8 cellular contexts compared by ENCODE assay signal in the genomic region with DNA sequence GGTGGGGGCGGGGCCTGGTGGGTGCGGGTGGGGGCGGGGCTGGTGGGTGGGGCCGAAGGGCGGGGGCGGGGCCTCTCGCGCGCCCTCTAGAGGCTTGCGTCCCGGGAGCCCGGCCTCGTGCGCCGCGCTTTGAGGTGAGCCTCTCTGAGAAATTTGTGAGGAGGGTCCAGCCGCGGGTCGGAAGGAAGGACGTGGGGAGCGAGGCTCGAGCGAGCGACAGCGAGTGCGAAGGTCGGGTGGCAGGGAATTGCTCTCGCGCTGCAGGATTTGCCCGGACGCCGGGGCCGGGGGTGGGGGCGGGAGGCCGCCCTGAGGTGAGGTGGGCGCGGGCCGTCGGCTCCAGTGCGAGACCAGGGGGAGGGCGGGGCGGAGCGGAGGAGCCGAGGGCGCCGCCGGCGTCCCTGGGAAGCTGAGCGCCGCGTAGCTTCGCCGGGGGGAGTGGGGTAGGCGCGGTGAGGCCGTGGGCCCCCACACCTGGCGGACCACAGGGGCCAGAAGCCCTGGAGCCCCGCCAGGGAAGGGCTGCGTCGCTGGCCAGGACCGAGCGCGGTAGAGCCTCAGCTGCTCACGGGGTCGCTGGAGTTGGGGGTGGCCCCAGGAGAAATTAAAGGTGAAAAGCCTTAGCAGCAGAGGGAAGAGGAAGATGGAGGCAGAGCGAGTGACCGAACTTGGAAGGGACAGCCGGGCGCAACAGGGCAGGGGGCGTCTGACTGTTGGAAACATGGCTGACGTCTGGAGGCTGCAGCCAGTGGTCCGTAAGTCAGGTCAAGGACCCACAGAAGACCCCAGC. TPM values are rescaled to one million over a fixed set of nuclear protein-coding genes. Genes with fewer than 3 reads are reported as not detected.
DNase-seq lines count a peak whose midpoint lies in the region; ATAC-seq, FAIRE-seq and TF ChIP-seq lines count a peak whose summit lies in the region.

No MANE protein-coding gene starts in this region.

- no peaks in the 10 kb centered on the region for H3K9me3 ChIP-seq in A549
- H3K9me3 ChIP-seq in astrocyte (ENCODE audit: insufficient read depth, low read depth, low read length), result no peaks in the 10 kb centered on the region
- H3K9me3 ChIP-seq in keratinocyte (ENCODE audit: control insufficient read depth, low read depth, low read length), result no peaks in the 10 kb centered on the region
- no peaks in the 10 kb centered on the region for H3K9me3 ChIP-seq in stomach

- peaks cover 14% of the 10 kb centered on the region for H3K36me3 ChIP-seq in astrocyte (ENCODE audit: insufficient read depth, low read length)
- H3K36me3 ChIP-seq in keratinocyte (ENCODE audit: control insufficient read depth in 2 of 2, extremely low read depth in 1 of 2, insufficient read depth in 2 of 2, low read length in 2 of 2), result peaks cover 8 to 18% of the 10 kb centered on the region in 2 experiments
- peaks cover under 1 to 29% (median 16%) of the 10 kb centered on the region in 4 donors for H3K36me3 ChIP-seq in stomach

- H3K4me1 ChIP-seq in A549 (peaks cover 14% of the 10 kb centered on the region), astrocyte (ENCODE audit: insufficient read depth, low read length) (peaks cover 22% of the 10 kb centered on the region), keratinocyte (ENCODE audit: control insufficient read depth, extremely low read depth, insufficient read depth, low read length) (peaks cover 23% of the 10 kb centered on the region), stomach (peaks cover 32 to 52% (median 46%) of the 10 kb centered on the region in 4 donors)

- TF ChIP-seq RAD21 in A549 (conservative IDR thresholded peaks at IDR 0.05 in 1 of 2, IDR thresholded peaks at IDR 0.05 in 1 of 2), result no peak

- H3K9ac ChIP-seq in astrocyte (ENCODE audit: low read length) (peak overlapping the region; percentile 74), keratinocyte (ENCODE audit: control insufficient read depth, extremely low read depth, insufficient read depth, low read length) (peak overlapping the region; percentile 83)

- CTCF ChIA-PET in A549 (lab: Yijun Ruan, JAX), result interaction anchor here (1.3 to 2.1 kb wide), 4 partner anchors 14 to 28 kb away, joined by 4 to 7 read pairs (median 4); no protein-coding TSS in a partner anchor

- H3K4me1 Mint-ChIP-seq in astrocyte (ENCODE audit: low read depth, unreplicated experiment), result peaks cover 24% of the 10 kb centered on the region

- ATAC-seq in A549 (peak; percentile 54 to 64), HG02840 (IDR thresholded peaks at IDR 0.05; ENCODE audit: low FRiP score, unreplicated experiment) (peak; percentile 28), GM19328 (IDR thresholded peaks at IDR 0.05; ENCODE audit: unreplicated experiment) (no peak)

- POLR2A ChIA-PET in A549 (lab: Yijun Ruan, JAX), result interaction anchor here (0.6 kb wide), 1 partner anchor 177 kb away, joined by 3 read pairs; no protein-coding TSS in a partner anchor

- H3K9me1 ChIP-seq in keratinocyte (ENCODE audit: control insufficient read depth, extremely low read depth, insufficient read depth, low read length), result peaks cover 4% of the 10 kb centered on the region

- peak overlapping the region; percentile 95 for H3K4me3 Mint-ChIP-seq in astrocyte (ENCODE audit: unreplicated experiment)

- peaks cover 36% of the 10 kb centered on the region for H4K20me1 ChIP-seq in astrocyte (ENCODE audit: insufficient read depth, low read length)
- peaks cover 16% of the 10 kb centered on the region for H4K20me1 ChIP-seq in keratinocyte (ENCODE audit: control insufficient read depth, extremely low read depth, insufficient read depth, low read length)

- peak; percentile 42 for TF ChIP-seq CTCF in A549 (IDR thresholded peaks at IDR 0.05)
- TF ChIP-seq CTCF in GM12873 (IDR thresholded peaks at IDR 0.05; ENCODE audit: insufficient read depth, low read depth, low read length, missing control alignments), result peak; percentile 59
- peak; percentile 15 for TF ChIP-seq CTCF in astrocyte (IDR thresholded peaks at IDR 0.05; ENCODE audit: insufficient read depth, low read depth, low read length)
- peak in 2 of 3 experiments; percentile 54 to 56 for TF ChIP-seq CTCF in keratinocyte (optimal IDR thresholded peaks at IDR 0.05 in 1 of 3, IDR thresholded peaks at IDR 0.05 in 1 of 3, conservative IDR thresholded peaks at IDR 0.05 in 1 of 3; ENCODE audit: extremely low read depth in 1 of 3, insufficient read depth in 2 of 3, low read length in 3 of 3)
- TF ChIP-seq CTCF in stomach (IDR thresholded peaks at IDR 0.05), result peak in 5 of 7 experiments; percentile 27 to 76 (median 64)

- H3K27me3 ChIP-seq in astrocyte (ENCODE audit: insufficient read depth, low read length) (no peaks in the 10 kb centered on the region), keratinocyte (ENCODE audit: control insufficient read depth, extremely low read depth, insufficient read depth, low read length) (no peaks in the 10 kb centered on the region), stomach (no peaks in the 10 kb centered on the region)

- TF ChIP-seq POLR2A in A549 (IDR thresholded peaks at IDR 0.05; ENCODE audit: low read length) (peak; percentile 21; the same call in 1 of the 2 replicates), stomach (IDR thresholded peaks at IDR 0.05) (no peak)

- TF ChIP-seq EP300 in A549 (IDR thresholded peaks at IDR 0.05), result no peak
- no peak for TF ChIP-seq EP300 in stomach (IDR thresholded peaks at IDR 0.05)

- WGBS in A549 (ENCODE audit: missing lambda C conversion rate), result 4% methylated on average over 18 of the region's 72 CpGs
- WGBS in stomach, 5 donors, result 2 to 7% (median 3%) methylated on average over 29 to 71 of the region's 72 CpGs

- dilution Hi-C loops in keratinocyte (cut with MboI; ENCODE audit: extremely low pct_ligation_motif_present, low sequenced_read_pairs), result no loop called here

- peak overlapping the region; percentile 88 for H3K4me2 ChIP-seq in A549
- peak overlapping the region; percentile 88 for H3K4me2 ChIP-seq in astrocyte (ENCODE audit: low read length)
- peak overlapping the region; percentile 92 for H3K4me2 ChIP-seq in keratinocyte (ENCODE audit: control insufficient read depth, extremely low read depth, insufficient read depth, low read depth, low read length)

- peak overlapping the region; percentile 98 for H3K27ac Mint-ChIP-seq in astrocyte (ENCODE audit: unreplicated experiment)

- no peaks in the 10 kb centered on the region for H3K27me3 Mint-ChIP-seq in astrocyte (ENCODE audit: low read depth, unreplicated experiment)

- H2AFZ ChIP-seq in astrocyte (ENCODE audit: low read depth, low read length), result peak overlapping the region; percentile 61
- peak overlapping the region; percentile 80 for H2AFZ ChIP-seq in keratinocyte (ENCODE audit: control insufficient read depth, low read length)

- H3K79me2 ChIP-seq in astrocyte (ENCODE audit: insufficient read depth, low read length), result peaks cover 39% of the 10 kb centered on the region
- H3K79me2 ChIP-seq in keratinocyte (ENCODE audit: control insufficient read depth, insufficient read depth, low read length), result peaks cover 55% of the 10 kb centered on the region

- peak overlapping the region; percentile 93 to 99 for H3K27ac ChIP-seq in A549
- no peak overlapping the region for H3K27ac ChIP-seq in astrocyte (ENCODE audit: low read depth, low read length)
- peak overlapping the region; percentile 69 for H3K27ac ChIP-seq in keratinocyte (ENCODE audit: control insufficient read depth, insufficient read depth, low read length)
- H3K27ac ChIP-seq in stomach, result peak overlapping the region; percentile 48 to 94 (median 85)

- peaks cover 18% of the 10 kb centered on the region for H3K36me3 Mint-ChIP-seq in astrocyte (ENCODE audit: low read depth, unreplicated experiment)

- no peaks in the 10 kb centered on the region for H3K9me3 Mint-ChIP-seq in astrocyte (ENCODE audit: unreplicated experiment)

- intact Hi-C loops in stomach (cut with DNase I; ENCODE audit: low total_unique reads), result loop anchor here (10.0 kb wide), 1 partner anchor 85 kb away; no protein-coding TSS in a partner anchor

- DNase-seq in A549 (ENCODE audit: low read depth in 1 of 2, low spot score in 1 of 2) (peak in 1 of 2 experiments; percentile 16), NCI-H2227 treated with DMSO at 0.1 percent for 48 hours (lab: John Stamatoyannopoulos, UW) (peak; percentile 88), astrocyte (ENCODE audit: low read depth) (no peak), keratinocyte (ENCODE audit: low read depth, low spot score) (no peak), stomach (no peak)

- peak overlapping the region; percentile 59 for H3K4me3 ChIP-seq in A549
- H3K4me3 ChIP-seq in astrocyte (ENCODE audit: insufficient read depth, low read depth, low read length), result peak overlapping the region; percentile 53
- H3K4me3 ChIP-seq in keratinocyte (ENCODE audit: control insufficient read depth in 2 of 3, extremely low read depth in 1 of 3, insufficient read depth in 2 of 3, low read depth in 1 of 3, low read length in 3 of 3), result peak overlapping the region; percentile 73 to 78 (median 75)
- peak overlapping the region; percentile 65 to 97 (median 90) for H3K4me3 ChIP-seq in stomach

- FAIRE-seq in A549 (lab: Jason Lieb, UNC) (no peak), astrocyte (lab: Jason Lieb, UNC) (no peak), keratinocyte (lab: Jason Lieb, UNC) (no peak)

RNA-seq across cellular contexts. Expression of a gene that starts 0.8 kb away (rescaled TPM):
- polyA plus RNA-seq in A549 (2011; rRNA removed), result 9.5 and 13.2 TPM in 2 replicates
- 14.9 and 20.4 TPM in 2 replicates for polyA plus RNA-seq in A549 (2012; cell fraction: cytosol; rRNA removed)
- 61.9 and 62.9 TPM in 2 replicates for polyA plus RNA-seq in A549 (2012; cell fraction: nucleus; rRNA removed)
- polyA plus RNA-seq in A549 (2017; fragmentation: RNase III; extraction: RNeasy Plus Mini Kit Qiagen cat#74134 plus additional on column Dnase treatment), result 13.1 to 22.0 TPM (median 19.7 TPM) in 3 replicates
- 14.6 and 15.3 TPM in 2 replicates for polyA minus RNA-seq in A549 (2011; rRNA and poly(A)+ RNA removed)
- total RNA-seq in astrocyte, result 58.1 and 83.2 TPM in 2 replicates
- polyA plus RNA-seq in keratinocyte, result 105 to 136 TPM (median 134 TPM) in 3 replicates
- 27.6 TPM for polyA plus RNA-seq in keratinocyte (2011; ENCODE audit: low read depth)
- polyA plus RNA-seq in keratinocyte (2011; cell fraction: cytosol; rRNA removed), result 64.0 and 96.8 TPM in 2 replicates
- 299 and 368 TPM in 2 replicates for polyA plus RNA-seq in keratinocyte (2011; cell fraction: nucleus; rRNA removed)
- 27.2 and 156 TPM in 2 replicates for polyA plus RNA-seq in keratinocyte (2012; ENCODE audit: low replicate concordance)
- 220 to 321 TPM (median 313 TPM) in 3 replicates for polyA minus RNA-seq in keratinocyte
- 126 TPM for polyA minus RNA-seq in keratinocyte (2011; cell fraction: cytosol; rRNA and poly(A)+ RNA removed)
- 158 and 181 TPM in 2 replicates for polyA minus RNA-seq in keratinocyte (2011; cell fraction: nucleus; rRNA and poly(A)+ RNA removed)
- total RNA-seq in stomach, result 100 to 1,000 TPM in 1 of 5 donors, 10 to 100 TPM in 4; 26.4 to 246 (median 46.7) TPM
- polyA plus RNA-seq in stomach, result 10 to 100 TPM; 15.3 to 22.2 (median 21.7) TPM

RNA-seq across cellular contexts. Expression of a gene that starts 45.1 kb away (rescaled TPM):
- polyA plus RNA-seq in A549 (2011; rRNA removed) (not detected in 2 replicates), A549 (2017; fragmentation: RNase III; extraction: RNeasy Plus Mini Kit Qiagen cat#74134 plus additional on column Dnase treatment) (0.08 to 0.14 TPM in 2 of 3 replicates, not detected in the other), keratinocyte (0.79 to 4.5 TPM (median 1.3 TPM) in 3 replicates), stomach (10 to 100 TPM in 2 of 3 donors, 1 to 10 TPM in 1; 7.0 to 14.2 (median 13.7) TPM)
- 0.08 and 0.10 TPM in 2 replicates for polyA plus RNA-seq in A549 (2012; cell fraction: cytosol; rRNA removed)
- polyA plus RNA-seq in A549 (2012; cell fraction: nucleus; rRNA removed), result 0.07 TPM in 1 of 2 replicates, not detected in the other
- polyA minus RNA-seq in A549 (2011; rRNA and poly(A)+ RNA removed), result not detected in 2 replicates
- total RNA-seq in astrocyte (15.8 and 17.8 TPM in 2 replicates), stomach (10 to 100 TPM in 2 of 5 donors, 1 to 10 TPM in 1, under 1 TPM in 1, not detected in 1; 0.72 to 26.4 (median 8.0) TPM)
- polyA plus RNA-seq in keratinocyte (2011; ENCODE audit: low read depth), result 1.5 TPM
- polyA plus RNA-seq in keratinocyte (2011; cell fraction: cytosol; rRNA removed), result 2.9 and 10.0 TPM in 2 replicates
- 2.3 and 4.9 TPM in 2 replicates for polyA plus RNA-seq in keratinocyte (2011; cell fraction: nucleus; rRNA removed)
- polyA plus RNA-seq in keratinocyte (2012; ENCODE audit: low replicate concordance), result 5.4 and 11.4 TPM in 2 replicates
- 1.5 to 12.2 TPM (median 1.5 TPM) in 3 replicates for polyA minus RNA-seq in keratinocyte
- 6.9 TPM for polyA minus RNA-seq in keratinocyte (2011; cell fraction: cytosol; rRNA and poly(A)+ RNA removed)
- 1.7 and 1.8 TPM in 2 replicates for polyA minus RNA-seq in keratinocyte (2011; cell fraction: nucleus; rRNA and poly(A)+ RNA removed)

RNA-seq across cellular contexts. Expression of a gene that starts 56.1 kb away (rescaled TPM):
- polyA plus RNA-seq in A549 (2011; rRNA removed), result 43.6 and 45.3 TPM in 2 replicates
- 25.1 and 29.8 TPM in 2 replicates for polyA plus RNA-seq in A549 (2012; cell fraction: cytosol; rRNA removed)
- polyA plus RNA-seq in A549 (2012; cell fraction: nucleus; rRNA removed), result 81.2 and 99.4 TPM in 2 replicates
- 38.2 to 42.9 TPM (median 41.2 TPM) in 3 replicates for polyA plus RNA-seq in A549 (2017; fragmentation: RNase III; extraction: RNeasy Plus Mini Kit Qiagen cat#74134 plus additional on column Dnase treatment)
- polyA minus RNA-seq in A549 (2011; rRNA and poly(A)+ RNA removed), result 45.1 and 69.0 TPM in 2 replicates
- total RNA-seq in astrocyte, result 84.2 and 86.7 TPM in 2 replicates
- polyA plus RNA-seq in keratinocyte, result 27.9 to 42.3 TPM (median 34.3 TPM) in 3 replicates
- polyA plus RNA-seq in keratinocyte (2011; ENCODE audit: low read depth), result 26.0 TPM
- 22.9 and 23.0 TPM in 2 replicates for polyA plus RNA-seq in keratinocyte (2011; cell fraction: cytosol; rRNA removed)
- polyA plus RNA-seq in keratinocyte (2011; cell fraction: nucleus; rRNA removed), result 99.9 and 107 TPM in 2 replicates
- 28.9 and 40.9 TPM in 2 replicates for polyA plus RNA-seq in keratinocyte (2012; ENCODE audit: low replicate concordance)
- 37.0 to 46.2 TPM (median 43.8 TPM) in 3 replicates for polyA minus RNA-seq in keratinocyte
- polyA minus RNA-seq in keratinocyte (2011; cell fraction: cytosol; rRNA and poly(A)+ RNA removed), result 85.8 TPM
- polyA minus RNA-seq in keratinocyte (2011; cell fraction: nucleus; rRNA and poly(A)+ RNA removed), result 102 and 185 TPM in 2 replicates
- total RNA-seq in stomach, result 100 to 1,000 TPM in 2 of 5 donors, 10 to 100 TPM in 3; 55.8 to 555 (median 97.1) TPM
- polyA plus RNA-seq in stomach, result 10 to 100 TPM; 18.9 to 35.8 (median 24.6) TPM

RNA-seq across cellular contexts. Expression of a gene that starts 56.8 kb away (rescaled TPM):
- polyA plus RNA-seq in A549 (2011; rRNA removed), result 36.6 and 45.4 TPM in 2 replicates
- 26.8 and 28.8 TPM in 2 replicates for polyA plus RNA-seq in A549 (2012; cell fraction: cytosol; rRNA removed)
- polyA plus RNA-seq in A549 (2012; cell fraction: nucleus; rRNA removed), result 9.4 and 16.1 TPM in 2 replicates
- 31.8 to 33.7 TPM (median 32.4 TPM) in 3 replicates for polyA plus RNA-seq in A549 (2017; fragmentation: RNase III; extraction: RNeasy Plus Mini Kit Qiagen cat#74134 plus additional on column Dnase treatment)
- 10.0 and 10.5 TPM in 2 replicates for polyA minus RNA-seq in A549 (2011; rRNA and poly(A)+ RNA removed)
- total RNA-seq in astrocyte, result 13.5 and 16.8 TPM in 2 replicates
- 16.2 to 23.5 TPM (median 20.8 TPM) in 3 replicates for polyA plus RNA-seq in keratinocyte
- polyA plus RNA-seq in keratinocyte (2011; ENCODE audit: low read depth), result 15.4 TPM
- 26.7 and 33.2 TPM in 2 replicates for polyA plus RNA-seq in keratinocyte (2011; cell fraction: cytosol; rRNA removed)
- polyA plus RNA-seq in keratinocyte (2011; cell fraction: nucleus; rRNA removed), result 17.2 and 19.1 TPM in 2 replicates
- 13.9 and 22.3 TPM in 2 replicates for polyA plus RNA-seq in keratinocyte (2012; ENCODE audit: low replicate concordance)
- 7.3 to 10.8 TPM (median 10.8 TPM) in 3 replicates for polyA minus RNA-seq in keratinocyte
- 7.7 TPM for polyA minus RNA-seq in keratinocyte (2011; cell fraction: cytosol; rRNA and poly(A)+ RNA removed)
- 3.8 and 5.0 TPM in 2 replicates for polyA minus RNA-seq in keratinocyte (2011; cell fraction: nucleus; rRNA and poly(A)+ RNA removed)
- total RNA-seq in stomach, result 10 to 100 TPM in 2 of 5 donors, 1 to 10 TPM in 3; 1.0 to 22.0 (median 5.3) TPM
- polyA plus RNA-seq in stomach, result 10 to 100 TPM; 14.2 to 19.6 (median 16.4) TPM
